ENCODE assay signal across 18 cellular contexts in genomic region chr17:21177854-21178600, GRCh38. TPM values are rescaled to one million over a fixed set of nuclear protein-coding genes. Genes with fewer than 3 reads are reported as not detected.
A peak's percentile ranks its signal among the peaks of the same experiment; 100 is the strongest.
DNase-seq lines count a peak whose midpoint lies in the region; ATAC-seq and TF ChIP-seq lines count a peak whose summit lies in the region.
"Had no signal": no experiment of that assay in that cellular context is flagged by ENCODE, and none has a peak within 500 bp of the region (broad histone marks: within the 10 kb centered on the region; RNA-seq: fewer than 3 reads in every experiment).

No MANE protein-coding gene starts in this region.

- H3K27ac ChIP-seq in coronary artery = no peak overlapping the region
- H3K27ac ChIP-seq in CD8-positive, alpha-beta T cell (ENCODE audit: low read depth, low read length) = no peak overlapping the region
- H3K27ac ChIP-seq: KMS-11 had no signal

- H3K4me3 ChIP-seq in coronary artery = no peak overlapping the region
- H3K4me3 ChIP-seq in CD8-positive, alpha-beta T cell (ENCODE audit: low read depth, low read length) = no peak overlapping the region
- H3K4me3 ChIP-seq: MG63 had no signal

- H3K4me1 ChIP-seq in CD8-positive, alpha-beta T cell (ENCODE audit: insufficient read depth, low read length) = no peaks in the 10 kb centered on the region

- intact Hi-C loops in sciatic nerve (cut with DNase I) = no loop called here
- intact Hi-C loops in CD8-positive, alpha-beta T cell (cut with DNase I, micrococcal nuclease) = no loop called here

- H3K27ac Mint-ChIP-seq in activated naive CD4-positive, alpha-beta T cell treated with anti-CD3 and anti-CD28 coated beads, Interleukin-2, amount 50 U/mL, for 72 hours = peak overlapping the region; percentile 4 to 22
- no peak overlapping the region for H3K27ac Mint-ChIP-seq in CD8-positive, alpha-beta T cell
- H3K27ac Mint-ChIP-seq: B cell had no signal

- no peaks in the 10 kb centered on the region for H3K9me3 ChIP-seq in CD8-positive, alpha-beta T cell (ENCODE audit: low read length)
- H3K9me3 ChIP-seq: MG63 had no signal

- peaks cover 11% of the 10 kb centered on the region for H3K36me3 ChIP-seq in CD8-positive, alpha-beta T cell (ENCODE audit: insufficient read depth, low read length)
- H3K36me3 ChIP-seq: MG63 had no signal

- no peaks in the 10 kb centered on the region for H3K36me3 Mint-ChIP-seq in activated naive CD4-positive, alpha-beta T cell treated with anti-CD3 and anti-CD28 coated beads, Interleukin-2, amount 50 U/mL, for 72 hours
- peaks cover 38% of the 10 kb centered on the region for H3K36me3 Mint-ChIP-seq in CD8-positive, alpha-beta T cell
- H3K36me3 Mint-ChIP-seq in activated T-cell treated with anti-CD3 and anti-CD28 coated beads, Interleukin-2, amount 50 U/mL, for 4 hours (ENCODE audit: insufficient read depth) = peaks cover 16% of the 10 kb centered on the region

- peak in 1 of 2 donors; percentile 25 for DNase-seq in activated naive CD4-positive, alpha-beta T cell treated with anti-CD3 and anti-CD28 coated beads, Interleukin-2, amount 50 U/mL, for 72 hours (ENCODE audit: low spot score in 2 of 2)
- DNase-seq in activated naive CD4-positive, alpha-beta T cell treated with anti-CD3 and anti-CD28 coated beads, Interleukin-2, amount 50 U/mL, for 16 hours = no peak
- DNase-seq in coronary artery (ENCODE audit: low spot score) = peak; percentile 57
- DNase-seq in sciatic nerve (ENCODE audit: low spot score) = peak; percentile 37
- DNase-seq in CD8-positive, alpha-beta T cell = no peak
- no peak for DNase-seq in NCI-H1417 (lab: John Stamatoyannopoulos, UW)
- no peak for DNase-seq in activated T-cell treated with anti-CD3 and anti-CD28 coated beads, Interleukin-2, amount 50 U/mL, for 4 hours
- DNase-seq: CD4-positive, alpha-beta memory T cell; DMS79 treated with DMSO at 0.1 percent for 48 hours; MG63; NCI-H1105; NCI-H187; NCI-H2171; NCI-H82; Right ventricle myocardium superior had no signal

- no peak for TF ChIP-seq CTCF in coronary artery (IDR thresholded peaks at IDR 0.05)
- no peak for TF ChIP-seq CTCF in CD8-positive, alpha-beta T cell (IDR thresholded peaks at IDR 0.05)

- no peaks in the 10 kb centered on the region for H3K27me3 Mint-ChIP-seq in CD8-positive, alpha-beta T cell (ENCODE audit: low read depth)
- no peaks in the 10 kb centered on the region for H3K27me3 Mint-ChIP-seq in activated T-cell treated with anti-CD3 and anti-CD28 coated beads, Interleukin-2, amount 50 U/mL, for 4 hours (ENCODE audit: low read depth)
- H3K27me3 Mint-ChIP-seq: B cell; CD4-positive, alpha-beta memory T cell had no signal

- CTCF ChIA-PET in CD8-positive, alpha-beta T cell (lab: Charles Lee) = interaction anchor here (0.9 to 1.6 kb wide), 2 partner anchors 17 to 58 kb away, joined by 3 to 5 read pairs; no protein-coding TSS in a partner anchor

- no peak overlapping the region for H3K4me3 Mint-ChIP-seq in CD8-positive, alpha-beta T cell
- no peak overlapping the region for H3K4me3 Mint-ChIP-seq in activated T-cell treated with anti-CD3 and anti-CD28 coated beads, Interleukin-2, amount 50 U/mL, for 4 hours
- H3K4me3 Mint-ChIP-seq: B cell; CD4-positive, alpha-beta memory T cell had no signal

- ATAC-seq in activated naive CD4-positive, alpha-beta T cell treated with anti-CD3 and anti-CD28 coated beads, Interleukin-2, amount 50 U/mL, for 72 hours = no peak
- no peak for ATAC-seq in sciatic nerve
- no peak for ATAC-seq in CD8-positive, alpha-beta T cell
- no peak for ATAC-seq in activated T-cell treated with anti-CD3 and anti-CD28 coated beads, Interleukin-2, amount 50 U/mL, for 4 hours
- ATAC-seq: Panc1 had no signal

- no peaks in the 10 kb centered on the region for H3K4me1 Mint-ChIP-seq in CD8-positive, alpha-beta T cell (ENCODE audit: low read depth)
- peaks cover 3% of the 10 kb centered on the region for H3K4me1 Mint-ChIP-seq in activated T-cell treated with anti-CD3 and anti-CD28 coated beads, Interleukin-2, amount 50 U/mL, for 4 hours (ENCODE audit: low read depth)
- H3K4me1 Mint-ChIP-seq: B cell had no signal

- POLR2A ChIA-PET in CD8-positive, alpha-beta T cell (lab: Charles Lee) = no interaction called here

- H3K9me3 Mint-ChIP-seq in activated naive CD4-positive, alpha-beta T cell treated with anti-CD3 and anti-CD28 coated beads, Interleukin-2, amount 50 U/mL, for 72 hours = no peaks in the 10 kb centered on the region
- H3K9me3 Mint-ChIP-seq in CD8-positive, alpha-beta T cell = no peaks in the 10 kb centered on the region
- no peaks in the 10 kb centered on the region for H3K9me3 Mint-ChIP-seq in activated T-cell treated with anti-CD3 and anti-CD28 coated beads, Interleukin-2, amount 50 U/mL, for 4 hours
- H3K9me3 Mint-ChIP-seq: CD4-positive, alpha-beta memory T cell had no signal

- H3K27me3 ChIP-seq in CD8-positive, alpha-beta T cell (ENCODE audit: insufficient read depth, low read length) = no peaks in the 10 kb centered on the region
- H3K27me3 ChIP-seq: MG63 had no signal

RNA-seq across cellular contexts. Expression of gene TMEM11, which starts 35.9 kb away (rescaled TPM):
- total RNA-seq in activated naive CD4-positive, alpha-beta T cell treated with anti-CD3 and anti-CD28 coated beads, Interleukin-2, amount 50 U/mL, for 72 hours = 10 to 100 TPM; 21.9 to 23.6 TPM
- 16.6 TPM for total RNA-seq in sciatic nerve
- 10 to 100 TPM; 23.4 to 26.2 TPM for total RNA-seq in CD8-positive, alpha-beta T cell
- total RNA-seq in activated T-cell treated with anti-CD3 and anti-CD28 coated beads, Interleukin-2, amount 50 U/mL, for 4 hours = 10 to 100 TPM; 35.7 to 39.8 (median 35.7) TPM

RNA-seq across cellular contexts. Expression of gene DHRS7B, which starts 51.3 kb away (rescaled TPM):
- total RNA-seq in activated naive CD4-positive, alpha-beta T cell treated with anti-CD3 and anti-CD28 coated beads, Interleukin-2, amount 50 U/mL, for 72 hours = 10 to 100 TPM; 15.8 to 16.5 TPM
- 17.1 TPM for total RNA-seq in sciatic nerve
- total RNA-seq in CD8-positive, alpha-beta T cell = 1 to 10 TPM; 6.5 to 8.2 TPM
- total RNA-seq in activated T-cell treated with anti-CD3 and anti-CD28 coated beads, Interleukin-2, amount 50 U/mL, for 4 hours = 10 to 100 TPM; 13.3 to 17.1 (median 15.8) TPM

Comparison
In these comparisons a context has a peak if more than half of its experiments do, and no peak if none do; other contexts are left out.
1. DNase-seq: peak in coronary artery (single experiment) and sciatic nerve (single experiment); none in activated naive CD4-positive, alpha-beta T cell treated with anti-CD3 and anti-CD28 coated beads, Interleukin-2, amount 50 U/mL, for 16 hours (single experiment), CD8-positive, alpha-beta T cell (0 of 7), NCI-H1417 (0 of 3) and activated T-cell treated with anti-CD3 and anti-CD28 coated beads, Interleukin-2, amount 50 U/mL, for 4 hours (single experiment).